In genomic region chr19:17680235-17680722, GRCh38 we compare ENCODE assay signal across 8 cellular contexts. TPM values are rescaled to one million over a fixed set of nuclear protein-coding genes. Genes with fewer than 3 reads are reported as not detected.
A peak's percentile ranks its signal among the peaks of the same experiment; 100 is the strongest.
DNase-seq lines count a peak whose midpoint lies in the region; ATAC-seq and TF ChIP-seq lines count a peak whose summit lies in the region.

No MANE protein-coding gene starts in this region.

- no peaks in the 10 kb centered on the region for H3K36me3 Mint-ChIP-seq in CD4-positive, CD25-positive, alpha-beta regulatory T cell
- no peaks in the 10 kb centered on the region for H3K36me3 Mint-ChIP-seq in activated B cell treated with CpG ODN at 0.5 μM for 24 hours (ENCODE audit: low read depth)

- peaks cover 11% of the 10 kb centered on the region for H3K4me1 ChIP-seq in CD4-positive, CD25-positive, alpha-beta regulatory T cell (ENCODE audit: control insufficient read depth, insufficient read depth, low read length, poor library complexity, severe bottlenecking)
- peaks cover 2 to 6% of the 10 kb centered on the region in 2 donors for H3K4me1 ChIP-seq in lung (ENCODE audit: control insufficient read depth in 2 of 2, insufficient read depth in 2 of 2, low read length in 2 of 2)

- no peaks in the 10 kb centered on the region for H3K36me3 ChIP-seq in CD4-positive, CD25-positive, alpha-beta regulatory T cell (ENCODE audit: control insufficient read depth, insufficient read depth, low read length)
- H3K36me3 ChIP-seq in lung (ENCODE audit: control insufficient read depth in 2 of 2, insufficient read depth in 2 of 2, low read length in 2 of 2), result no peaks in the 10 kb centered on the region

- ATAC-seq in CD4-positive, CD25-positive, alpha-beta regulatory T cell (ENCODE audit: low read depth in 2 of 2), result peak; percentile 65 to 70
- ATAC-seq in HG03135 (IDR thresholded peaks at IDR 0.05; ENCODE audit: unreplicated experiment) (peak; percentile 67), activated B cell treated with CpG ODN at 0.5 μM for 24 hours (ENCODE audit: low read depth) (peak; percentile 90), lung (ENCODE audit: insufficient read depth, low FRiP score) (peak; percentile 58), HG02571 (IDR thresholded peaks at IDR 0.05; ENCODE audit: unreplicated experiment) (no peak), GM19351 (IDR thresholded peaks at IDR 0.05; ENCODE audit: unreplicated experiment) (no peak)

- H3K4me3 ChIP-seq in CD4-positive, CD25-positive, alpha-beta regulatory T cell (ENCODE audit: low read depth, low read length), result no peak overlapping the region
- no peak overlapping the region for H3K4me3 ChIP-seq in lung

- no peak overlapping the region for H3K27ac ChIP-seq in CD4-positive, CD25-positive, alpha-beta regulatory T cell (ENCODE audit: insufficient read depth, low read length, poor library complexity, severe bottlenecking)
- H3K27ac ChIP-seq in lung (ENCODE audit: low read depth in 1 of 2, low read length in 1 of 2), result no peak overlapping the region

- H3K9me3 Mint-ChIP-seq in CD4-positive, CD25-positive, alpha-beta regulatory T cell, result no peaks in the 10 kb centered on the region
- H3K9me3 Mint-ChIP-seq in activated B cell treated with CpG ODN at 0.5 μM for 24 hours, result no peaks in the 10 kb centered on the region

- no peaks in the 10 kb centered on the region for H3K9me3 ChIP-seq in CD4-positive, CD25-positive, alpha-beta regulatory T cell (ENCODE audit: control insufficient read depth in 2 of 2, low read length in 2 of 2)
- H3K9me3 ChIP-seq in lung (ENCODE audit: control insufficient read depth in 2 of 2, insufficient read depth in 1 of 2, low read length in 1 of 2), result peaks cover 0 to under 1% of the 10 kb centered on the region in 2 donors

- peaks cover 20% of the 10 kb centered on the region for H3K27me3 ChIP-seq in CD4-positive, CD25-positive, alpha-beta regulatory T cell (ENCODE audit: control insufficient read depth, insufficient read depth, low read length)
- H3K27me3 ChIP-seq in lung (ENCODE audit: control insufficient read depth, insufficient read depth), result no peaks in the 10 kb centered on the region

- H3K27me3 Mint-ChIP-seq in CD4-positive, CD25-positive, alpha-beta regulatory T cell, result peaks cover 64% of the 10 kb centered on the region
- peaks cover 55% of the 10 kb centered on the region for H3K27me3 Mint-ChIP-seq in activated B cell treated with CpG ODN at 0.5 μM for 24 hours

- peak; percentile 5 to 54 (median 15) for DNase-seq in CD4-positive, CD25-positive, alpha-beta regulatory T cell
- DNase-seq in activated B cell treated with CpG ODN at 0.5 μM for 24 hours (peak; percentile 61), dermis blood vessel endothelial cell (peak; percentile 85), lung (ENCODE audit: low spot score) (peak; percentile 42)
- DNase-seq in stimulated activated CD8-positive, alpha-beta memory T cell treated with anti-CD3 and anti-CD28 coated beads, Interleukin-4, amount 100 ng/mL, for 48 hours, result peak; percentile 71

- CTCF ChIA-PET in activated B cell treated with CpG ODN at 0.5 μM for 24 hours (lab: Charles Lee), result no interaction called here

- H3K4me1 Mint-ChIP-seq in CD4-positive, CD25-positive, alpha-beta regulatory T cell, result peaks cover 0 to 9% (median 1%) of the 10 kb centered on the region in 4 donors
- H3K4me1 Mint-ChIP-seq in activated B cell treated with CpG ODN at 0.5 μM for 24 hours, result peaks cover 14% of the 10 kb centered on the region

- H3K27ac Mint-ChIP-seq in CD4-positive, CD25-positive, alpha-beta regulatory T cell, result no peak overlapping the region
- H3K27ac Mint-ChIP-seq in activated B cell treated with CpG ODN at 0.5 μM for 24 hours, result peak overlapping the region; percentile 30

- WGBS in lung, 2 donors, result 3 to 5% methylated on average over 35 to 37 of the region's 37 CpGs

- POLR2A ChIA-PET in activated B cell treated with CpG ODN at 0.5 μM for 24 hours (lab: Charles Lee), result interaction anchor here (0.6 kb wide), 2 partner anchors 197 to 525 kb away, joined by 3 to 13 read pairs; no protein-coding TSS in a partner anchor

- H3K4me3 Mint-ChIP-seq in CD4-positive, CD25-positive, alpha-beta regulatory T cell, result no peak overlapping the region
- peak overlapping the region; percentile 73 for H3K4me3 Mint-ChIP-seq in activated B cell treated with CpG ODN at 0.5 μM for 24 hours

- intact Hi-C loops in activated B cell treated with CpG ODN at 0.5 μM for 24 hours (cut with micrococcal nuclease), result loop anchor here (10.0 kb wide), 1 partner anchor 55 kb away; no protein-coding TSS in a partner anchor

- no peak for TF ChIP-seq CTCF in activated B cell treated with CpG ODN at 0.5 μM for 24 hours (IDR thresholded peaks at IDR 0.05)
- no peak for TF ChIP-seq CTCF in lung (IDR thresholded peaks at IDR 0.05; ENCODE audit: control extremely low read depth, extremely low read depth)

RNA-seq across cellular contexts. Expression of gene UNC13A, which starts 7.9 kb away (rescaled TPM):
- total RNA-seq in CD4-positive, CD25-positive, alpha-beta regulatory T cell, result not detected
- not detected for polyA plus RNA-seq in CD4-positive, CD25-positive, alpha-beta regulatory T cell
- 0.02 and 0.04 TPM in 2 replicates for total RNA-seq in activated B cell treated with CpG ODN at 0.5 μM for 24 hours
- total RNA-seq in dermis blood vessel endothelial cell, result under 0.01 and 0.09 TPM in 2 replicates
- total RNA-seq in lung, result under 1 TPM; 0.28 to 0.31 TPM
- under 1 TPM; 0.14 to 0.26 TPM for polyA plus RNA-seq in lung

RNA-seq across cellular contexts. Expression of gene MAP1S, which starts 39.0 kb away (rescaled TPM):
- 47.6 TPM for total RNA-seq in CD4-positive, CD25-positive, alpha-beta regulatory T cell
- 10 to 100 TPM; 14.0 to 26.6 (median 20.1) TPM for polyA plus RNA-seq in CD4-positive, CD25-positive, alpha-beta regulatory T cell
- total RNA-seq in activated B cell treated with CpG ODN at 0.5 μM for 24 hours, result 65.6 and 80.5 TPM in 2 replicates
- 47.8 and 81.4 TPM in 2 replicates for total RNA-seq in dermis blood vessel endothelial cell
- total RNA-seq in lung, result 10 to 100 TPM; 36.3 to 71.1 TPM
- 10 to 100 TPM; 32.1 to 40.6 TPM for polyA plus RNA-seq in lung

Comparison
In these comparisons a context has a peak if more than half of its experiments do, and no peak if none do; other contexts are left out.
1. ATAC-seq: peak in CD4-positive, CD25-positive, alpha-beta regulatory T cell (2 of 2), HG03135 (single experiment), activated B cell treated with CpG ODN at 0.5 μM for 24 hours (single experiment) and lung (single experiment); none in HG02571 (single experiment) and GM19351 (single experiment).
2. DNase-seq: peak in every context shown above with its lines; median percentile 85 in dermis blood vessel endothelial cell; 71 in stimulated activated CD8-positive, alpha-beta memory T cell treated with anti-CD3 and anti-CD28 coated beads, Interleukin-4, amount 100 ng/mL, for 48 hours; 61 in activated B cell treated with CpG ODN at 0.5 μM for 24 hours; 42 in lung; 15 in CD4-positive, CD25-positive, alpha-beta regulatory T cell.